ENCODE assay signal across 19 cellular contexts in the genomic region with DNA sequence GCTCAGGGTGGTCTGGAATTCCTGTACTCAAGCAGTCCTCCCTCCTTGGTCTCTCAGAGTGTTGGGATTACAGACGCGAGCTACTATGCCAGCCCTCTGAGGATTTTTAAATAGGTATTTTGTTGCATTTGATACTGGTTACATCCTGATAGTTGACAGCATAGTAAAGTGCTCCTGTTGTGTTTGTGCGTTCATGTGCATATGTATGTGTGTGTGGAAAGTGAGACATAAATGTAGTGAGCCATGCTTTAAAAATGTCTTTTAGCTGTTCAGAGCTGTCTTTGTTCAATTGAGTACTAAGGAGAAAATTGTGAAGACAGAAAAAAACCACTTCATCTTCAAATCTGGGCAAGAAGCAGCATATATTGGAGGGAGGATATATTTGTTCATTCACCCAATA. TPM values are rescaled to one million over a fixed set of nuclear protein-coding genes. Genes with fewer than 3 reads are reported as not detected.
A peak's percentile ranks its signal among the peaks of the same experiment; 100 is the strongest.
DNase-seq lines count a peak whose midpoint lies in the region; ATAC-seq, FAIRE-seq and TF ChIP-seq lines count a peak whose summit lies in the region.
"Had no signal": no experiment of that assay in that cellular context is flagged by ENCODE, and none has a peak within 500 bp of the region (broad histone marks: within the 10 kb centered on the region; RNA-seq: fewer than 3 reads in every experiment).

No MANE protein-coding gene starts in this region.

- ATAC-seq in GM18519 (IDR thresholded peaks at IDR 0.05; ENCODE audit: low FRiP score, unreplicated experiment) = no peak
- ATAC-seq: HCT116 had no signal

- H3K9me3 ChIP-seq in astrocyte (ENCODE audit: insufficient read depth, low read depth, low read length) (no peaks in the 10 kb centered on the region), WERI-Rb-1 (ENCODE audit: severe bottlenecking) (no peaks in the 10 kb centered on the region)
- H3K9me3 ChIP-seq: SJSA1 had no signal

- POLR2A ChIA-PET in HEK293T (lab: Yijun Ruan, JAX) = no interaction called here

- no peak overlapping the region for H3K9ac ChIP-seq in astrocyte (ENCODE audit: low read length)

- TF ChIP-seq CTCF in astrocyte (IDR thresholded peaks at IDR 0.05; ENCODE audit: insufficient read depth, low read depth, low read length) = no peak
- no peak for TF ChIP-seq CTCF in WERI-Rb-1 (IDR thresholded peaks at IDR 0.05; ENCODE audit: low read depth, low read length)

- H3K36me3 ChIP-seq in astrocyte (ENCODE audit: insufficient read depth, low read length) (no peaks in the 10 kb centered on the region), WERI-Rb-1 (no peaks in the 10 kb centered on the region)
- H3K36me3 ChIP-seq: SJSA1 had no signal

- CTCF ChIA-PET in HEK293T (lab: Yijun Ruan, JAX) = no interaction called here

- H3K79me2 ChIP-seq in astrocyte (ENCODE audit: insufficient read depth, low read length) = no peaks in the 10 kb centered on the region

- no peak overlapping the region for H3K27ac ChIP-seq in astrocyte (ENCODE audit: low read depth, low read length)
- no peak overlapping the region for H3K27ac ChIP-seq in WERI-Rb-1
- H3K27ac ChIP-seq: RWPE1, SJSA1 had no signal

- no peak overlapping the region for H3K4me3 ChIP-seq in astrocyte (ENCODE audit: insufficient read depth, low read depth, low read length)
- H3K4me3 ChIP-seq in WERI-Rb-1 (ENCODE audit: low read depth, low read length) = no peak overlapping the region
- H3K4me3 ChIP-seq: SJSA1 had no signal

- H3K4me1 Mint-ChIP-seq in astrocyte (ENCODE audit: low read depth, unreplicated experiment) = peaks cover 21% of the 10 kb centered on the region

- H3K9me3 Mint-ChIP-seq in astrocyte (ENCODE audit: unreplicated experiment) = no peaks in the 10 kb centered on the region
- H3K9me3 Mint-ChIP-seq: CD14-positive monocyte had no signal

- FAIRE-seq in astrocyte (lab: Jason Lieb, UNC) = no peak
- FAIRE-seq: HTR-8/SVneo had no signal

- H3K27ac Mint-ChIP-seq in astrocyte (ENCODE audit: unreplicated experiment) = peak overlapping the region; percentile 2

- H3K27me3 ChIP-seq in astrocyte (ENCODE audit: insufficient read depth, low read length) = no peaks in the 10 kb centered on the region
- H3K27me3 ChIP-seq in WERI-Rb-1 (ENCODE audit: insufficient read depth, low read depth, severe bottlenecking) = no peaks in the 10 kb centered on the region
- H3K27me3 ChIP-seq: SJSA1 had no signal

- H3K36me3 Mint-ChIP-seq in astrocyte (ENCODE audit: low read depth, unreplicated experiment) = no peaks in the 10 kb centered on the region

- H3K4me1 ChIP-seq in astrocyte (ENCODE audit: insufficient read depth, low read length) = no peaks in the 10 kb centered on the region

- no peaks in the 10 kb centered on the region for H4K20me1 ChIP-seq in astrocyte (ENCODE audit: insufficient read depth, low read length)

- no peak overlapping the region for H3K4me2 ChIP-seq in astrocyte (ENCODE audit: low read length)

- H3K27me3 Mint-ChIP-seq in astrocyte (ENCODE audit: low read depth, unreplicated experiment) = no peaks in the 10 kb centered on the region

- DNase-seq in NCI-H446 treated with DMSO at 0.1 percent for 48 hours (lab: John Stamatoyannopoulos, UW) (peak; percentile 62), NCI-H446 (lab: John Stamatoyannopoulos, UW) (no peak), astrocyte (ENCODE audit: low read depth) (peak; percentile 22), left kidney (ENCODE audit: low read depth, low spot score) (peak; percentile 43), HEK293T (ENCODE audit: extremely low spot score) (no peak), WERI-Rb-1 (no peak)
- DNase-seq in activated CD4-positive, CD25-positive, alpha-beta regulatory T cell (lab: John Stamatoyannopoulos, UW) = no peak
- DNase-seq: COR-L47, DMS153, EL, NCI-H1436 treated with DMSO at 0.1 percent for 48 hours, NCI-H524, OCI-M1 had no signal

- no peak overlapping the region for H3K4me3 Mint-ChIP-seq in astrocyte (ENCODE audit: unreplicated experiment)
- H3K4me3 Mint-ChIP-seq: CD14-positive monocyte had no signal

- no peak overlapping the region for H2AFZ ChIP-seq in astrocyte (ENCODE audit: low read depth, low read length)

TF ChIP-seq in HEK293T, 16 proteins besides CTCF, POLR2A, EP300 and RAD21:
- TF ChIP-seq L3MBTL2 (conservative IDR thresholded peaks at IDR 0.05) = no peak
- TF ChIP-seq, protein P1, sequence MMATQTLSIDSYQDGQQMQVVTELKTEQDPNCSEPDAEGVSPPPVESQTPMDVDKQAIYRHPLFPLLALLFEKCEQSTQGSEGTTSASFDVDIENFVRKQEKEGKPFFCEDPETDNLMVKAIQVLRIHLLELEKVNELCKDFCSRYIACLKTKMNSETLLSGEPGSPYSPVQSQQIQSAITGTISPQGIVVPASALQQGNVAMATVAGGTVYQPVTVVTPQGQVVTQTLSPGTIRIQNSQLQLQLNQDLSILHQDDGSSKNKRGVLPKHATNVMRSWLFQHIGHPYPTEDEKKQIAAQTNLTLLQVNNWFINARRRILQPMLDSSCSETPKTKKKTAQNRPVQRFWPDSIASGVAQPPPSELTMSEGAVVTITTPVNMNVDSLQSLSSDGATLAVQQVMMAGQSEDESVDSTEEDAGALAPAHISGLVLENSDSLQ (IDR thresholded peaks at IDR 0.05) = no peak
- TF ChIP-seq SUZ12 (IDR thresholded peaks at IDR 0.05) = no peak
- no peak for TF ChIP-seq TARDBP (IDR thresholded peaks at IDR 0.05)
- no peak for TF ChIP-seq LEF1 (IDR thresholded peaks at IDR 0.05; ENCODE audit: borderline replicate concordance)
- TF ChIP-seq BHLHE40 (IDR thresholded peaks at IDR 0.05; ENCODE audit: borderline replicate concordance) = no peak
- TF ChIP-seq HDGF (IDR thresholded peaks at IDR 0.05; ENCODE audit: borderline replicate concordance) = no peak
- TF ChIP-seq ARNT (IDR thresholded peaks at IDR 0.05) = no peak
- no peak for TF ChIP-seq ZNF384 (IDR thresholded peaks at IDR 0.05)
- no peak for TF ChIP-seq NFRKB (IDR thresholded peaks at IDR 0.05)
- no peak for TF ChIP-seq FOXK2 (IDR thresholded peaks at IDR 0.05)
- no peak for TF ChIP-seq FOXM1 (IDR thresholded peaks at IDR 0.05; ENCODE audit: borderline replicate concordance)
- no peak for TF ChIP-seq ELF4 (IDR thresholded peaks at IDR 0.05)

RNA-seq across cellular contexts. Expression of a gene that starts 27.8 kb away (rescaled TPM):
- 9.2 and 9.9 TPM in 2 replicates for total RNA-seq in astrocyte

Comparison
In these comparisons a context has a peak if more than half of its experiments do, and no peak if none do; other contexts are left out.
1. DNase-seq: peak in NCI-H446 treated with DMSO at 0.1 percent for 48 hours (single experiment), astrocyte (single experiment) and left kidney (single experiment); none in NCI-H446 (0 of 2), activated CD4-positive, CD25-positive, alpha-beta regulatory T cell (0 of 4), HEK293T (single experiment) and WERI-Rb-1 (single experiment).